1 cellular context compared by ENCODE assay signal in genomic region chr4:119512398-119512797, GRCh38.
TF ChIP-seq lines count a peak whose summit lies in the region.

No MANE protein-coding gene starts in this region.

TF ChIP-seq in IMR-90, 13 proteins besides CTCF, POLR2A, EP300 and RAD21:
- TF ChIP-seq SMC3 (IDR thresholded peaks at IDR 0.05; ENCODE audit: low read depth, low read length): no peak
- TF ChIP-seq MAZ (IDR thresholded peaks at IDR 0.05; ENCODE audit: borderline replicate concordance, low read depth, low read length): no peak
- no peak for TF ChIP-seq BHLHE40 (IDR thresholded peaks at IDR 0.05; ENCODE audit: low read depth, low read length)
- no peak for TF ChIP-seq FOS (IDR thresholded peaks at IDR 0.05; ENCODE audit: low read depth, low read length)
- no peak for TF ChIP-seq CEBPB (IDR thresholded peaks at IDR 0.05; ENCODE audit: low read depth, low read length)
- no peak for TF ChIP-seq MAFK (IDR thresholded peaks at IDR 0.05; ENCODE audit: low read depth, low read length)
- no peak for TF ChIP-seq ELK1 (IDR thresholded peaks at IDR 0.05; ENCODE audit: borderline replicate concordance, low read depth, low read length)
- no peak for TF ChIP-seq NFE2L2 (IDR thresholded peaks at IDR 0.05; ENCODE audit: low read depth, low read length)
- TF ChIP-seq CHD1 (IDR thresholded peaks at IDR 0.05; ENCODE audit: low read depth, low read length): no peak
TF ChIP-seq in IMR-90: peak in this region for 0.
